ENCODE assay signal across 13 cellular contexts in the genomic region with DNA sequence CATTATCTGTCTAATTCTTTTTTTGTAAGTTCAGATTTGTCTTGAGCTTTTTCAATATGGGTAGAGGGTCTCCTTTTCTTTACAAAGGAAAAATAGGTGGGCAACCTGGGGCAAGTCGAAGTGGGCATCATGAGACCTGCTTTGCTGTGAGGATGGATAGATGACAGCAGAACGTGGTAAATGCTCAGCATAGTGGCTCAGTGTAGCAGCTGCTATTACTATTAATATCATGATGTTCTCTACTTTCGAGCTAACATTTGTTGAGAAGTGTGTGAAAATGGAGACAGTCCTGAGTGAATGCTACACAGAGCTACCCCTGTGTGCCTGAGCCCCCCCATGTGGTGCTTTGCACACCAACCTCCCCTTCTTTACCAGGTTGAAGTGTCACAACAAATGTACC. TPM values are rescaled to one million over a fixed set of nuclear protein-coding genes. Genes with fewer than 3 reads are reported as not detected.
A peak's percentile ranks its signal among the peaks of the same experiment; 100 is the strongest.
DNase-seq lines count a peak whose midpoint lies in the region; ATAC-seq and TF ChIP-seq lines count a peak whose summit lies in the region.
"Had no signal": no experiment of that assay in that cellular context is flagged by ENCODE, and none has a peak within 500 bp of the region (broad histone marks: within the 10 kb centered on the region; RNA-seq: fewer than 3 reads in every experiment).

No MANE protein-coding gene starts in this region.

- peak overlapping the region; percentile 78 for H3K27ac ChIP-seq in psoas muscle
- H3K27ac ChIP-seq: 22Rv1, BLaER1 had no signal

- peak overlapping the region; percentile 31 for H3K27ac Mint-ChIP-seq in T-helper 1 cell treated with Interleukin-12 subunit alpha and Interleukin-12 subunit beta and Interleukin-4 antibody, amounts not matched to agents 30 μg/mL and 1 μg/mL, for 36 hours
- peak overlapping the region; percentile 72 for H3K27ac Mint-ChIP-seq in stimulated activated effector memory CD8-positive, alpha-beta T cell treated with anti-CD3 and anti-CD28 coated beads, Interleukin-12 subunit alpha, Interleukin-12 subunit beta, amount 100 ng/mL, for 72 hours

- H3K36me3 ChIP-seq in psoas muscle (ENCODE audit: insufficient read depth in 1 of 2, low read depth in 1 of 2), result peaks cover 0 to 100% of the 10 kb centered on the region in 2 donors
- H3K36me3 ChIP-seq: HAP-1 had no signal

- DNase-seq in T-helper 1 cell (no peak), myocyte (ENCODE audit: low read depth) (peak; percentile 68), psoas muscle (no peak), NCI-H187 (lab: John Stamatoyannopoulos, UW) (no peak)
- DNase-seq in stimulated activated effector memory CD8-positive, alpha-beta T cell treated with anti-CD3 and anti-CD28 coated beads, Interleukin-12 subunit alpha, Interleukin-12 subunit beta, amount 100 ng/mL, for 72 hours (ENCODE audit: low spot score in 2 of 2), result no peak
- DNase-seq in activated CD8-positive, alpha-beta memory T cell treated with anti-CD3 and anti-CD28 coated beads, Interleukin-2, amount 50 U/mL, for 48 hours, result no peak
- DNase-seq: DMS53, GF-D8 had no signal

- 18 to 36% (median 30%) methylated on average over 3 of the region's 3 CpGs for WGBS in psoas muscle, 3 donors

- H3K4me1 ChIP-seq in psoas muscle, result peaks cover 35% of the 10 kb centered on the region
- H3K4me1 ChIP-seq: BLaER1, HAP-1 had no signal

- peaks cover 31% of the 10 kb centered on the region for H3K36me3 Mint-ChIP-seq in T-helper 1 cell treated with Interleukin-12 subunit alpha and Interleukin-12 subunit beta and Interleukin-4 antibody, amounts not matched to agents 30 μg/mL and 1 μg/mL, for 36 hours (ENCODE audit: low read depth)
- H3K36me3 Mint-ChIP-seq in stimulated activated effector memory CD8-positive, alpha-beta T cell treated with anti-CD3 and anti-CD28 coated beads, Interleukin-12 subunit alpha, Interleukin-12 subunit beta, amount 100 ng/mL, for 72 hours, result peaks cover 38% of the 10 kb centered on the region

- no peak overlapping the region for H3K4me3 Mint-ChIP-seq in T-helper 1 cell treated with Interleukin-12 subunit alpha and Interleukin-12 subunit beta and Interleukin-4 antibody, amounts not matched to agents 30 μg/mL and 1 μg/mL, for 36 hours
- no peak overlapping the region for H3K4me3 Mint-ChIP-seq in stimulated activated effector memory CD8-positive, alpha-beta T cell treated with anti-CD3 and anti-CD28 coated beads, Interleukin-12 subunit alpha, Interleukin-12 subunit beta, amount 100 ng/mL, for 72 hours

- no peaks in the 10 kb centered on the region for H3K9me3 ChIP-seq in psoas muscle
- H3K9me3 ChIP-seq: BLaER1, HAP-1 had no signal

- peaks cover 29% of the 10 kb centered on the region for H3K4me1 Mint-ChIP-seq in T-helper 1 cell treated with Interleukin-12 subunit alpha and Interleukin-12 subunit beta and Interleukin-4 antibody, amounts not matched to agents 30 μg/mL and 1 μg/mL, for 36 hours (ENCODE audit: low read depth)
- H3K4me1 Mint-ChIP-seq in stimulated activated effector memory CD8-positive, alpha-beta T cell treated with anti-CD3 and anti-CD28 coated beads, Interleukin-12 subunit alpha, Interleukin-12 subunit beta, amount 100 ng/mL, for 72 hours, result peaks cover 17% of the 10 kb centered on the region

- ATAC-seq in psoas muscle (peak in 3 of 4 donors; percentile 47 to 71 (median 62)), esophagus mucosa (no peak)
- no peak for ATAC-seq in stimulated activated effector memory CD8-positive, alpha-beta T cell treated with anti-CD3 and anti-CD28 coated beads, Interleukin-12 subunit alpha, Interleukin-12 subunit beta, amount 100 ng/mL, for 72 hours

- no peaks in the 10 kb centered on the region for H3K27me3 ChIP-seq in psoas muscle (ENCODE audit: insufficient read depth in 3 of 3, low read length in 2 of 3)
- H3K27me3 ChIP-seq: BLaER1 had no signal

- H3K4me3 ChIP-seq in psoas muscle, result no peak overlapping the region
- H3K4me3 ChIP-seq: BLaER1, HAP-1 had no signal

- TF ChIP-seq CTCF in psoas muscle (IDR thresholded peaks at IDR 0.05), result no peak

- H3K9me3 Mint-ChIP-seq in T-helper 1 cell treated with Interleukin-12 subunit alpha and Interleukin-12 subunit beta and Interleukin-4 antibody, amounts not matched to agents 30 μg/mL and 1 μg/mL, for 36 hours, result no peaks in the 10 kb centered on the region
- H3K9me3 Mint-ChIP-seq in stimulated activated effector memory CD8-positive, alpha-beta T cell treated with anti-CD3 and anti-CD28 coated beads, Interleukin-12 subunit alpha, Interleukin-12 subunit beta, amount 100 ng/mL, for 72 hours, result no peaks in the 10 kb centered on the region

- no peaks in the 10 kb centered on the region for H3K27me3 Mint-ChIP-seq in T-helper 1 cell treated with Interleukin-12 subunit alpha and Interleukin-12 subunit beta and Interleukin-4 antibody, amounts not matched to agents 30 μg/mL and 1 μg/mL, for 36 hours (ENCODE audit: low read depth)

- intact Hi-C loops in psoas muscle (cut with DNase I), result no loop called here

RNA-seq across cellular contexts. Expression of a gene that starts 39.0 kb away (rescaled TPM):
- total RNA-seq in myocyte (0.29 and 0.31 TPM in 2 replicates), psoas muscle (10 to 100 TPM in 3 of 4 donors, 1 to 10 TPM in 1; 9.6 to 11.7 (median 11.1) TPM), esophagus mucosa (22.6 TPM)
- polyA plus RNA-seq in myocyte (2012), result 0.38 TPM
- 10 to 100 TPM in 1 of 3 donors, 1 to 10 TPM in 2; 4.3 to 10.3 (median 7.9) TPM for polyA plus RNA-seq in psoas muscle

Comparison
In these comparisons a context has a peak if more than half of its experiments do, and no peak if none do; other contexts are left out.
1. ATAC-seq: peak in psoas muscle (3 of 4); none in stimulated activated effector memory CD8-positive, alpha-beta T cell treated with anti-CD3 and anti-CD28 coated beads, Interleukin-12 subunit alpha, Interleukin-12 subunit beta, amount 100 ng/mL, for 72 hours (single experiment) and esophagus mucosa (single experiment).